ENCODE assay signal across 9 cellular contexts in genomic region chr19:1255186-1256161, GRCh38. TPM values are rescaled to one million over a fixed set of nuclear protein-coding genes. Genes with fewer than 3 reads are reported as not detected.
DNase-seq lines count a peak whose midpoint lies in the region; ATAC-seq and TF ChIP-seq lines count a peak whose summit lies in the region.
"Had no signal": no experiment of that assay in that cellular context is flagged by ENCODE, and none has a peak within 500 bp of the region (broad histone marks: within the 10 kb centered on the region; RNA-seq: fewer than 3 reads in every experiment).

No MANE protein-coding gene starts in this region.

- H2AFZ ChIP-seq in GM23248 = no peak overlapping the region

- peak; percentile 31 for DNase-seq in GM23248
- peak in 4 of 7 donors; percentile 39 to 66 (median 52) for DNase-seq in adrenal gland
- DNase-seq in lower lobe of right lung = no peak
- DNase-seq in stimulated activated naive B cell treated with anti-CD40 and anti-IgM and Interleukin-4, amounts not matched to agents 10 μg/mL and 1 μg/mL and 100 μg/mL, for 72 hours = no peak
- DNase-seq in NCI-H774 (lab: John Stamatoyannopoulos, UW) = no peak
- DNase-seq in NCI-H510A (lab: John Stamatoyannopoulos, UW) = no peak
- DNase-seq in GF-D8 (lab: John Stamatoyannopoulos, UW) = no peak
- DNase-seq in AML-193 (lab: John Stamatoyannopoulos, UW) = no peak
- DNase-seq: T-helper 1 cell had no signal

- H3K4me2 ChIP-seq in GM23248 (ENCODE audit: unreplicated experiment) = no peak overlapping the region

- H3K27ac ChIP-seq in GM23248 (peak overlapping the region; percentile 98), adrenal gland (peak overlapping the region in 4 of 5 donors; percentile 97 to 100 (median 98)), lower lobe of right lung (peak overlapping the region; percentile 98)

- WGBS in GM23248 (ENCODE audit: low coverage in 1 of 2, low lambda C conversion rate in 2 of 2, missing lambda C conversion rate in 2 of 2), 2 experiments = 86 to 88% methylated on average over 19 to 50 of the region's 52 CpGs
- WGBS in adrenal gland, 4 donors = 80 to 91% (median 83%) methylated on average over 26 to 52 of the region's 52 CpGs

- intact Hi-C loops in adrenal gland (cut with DNase I) (no loop called here), lower lobe of right lung (cut with DNase I) (no loop called here)

- H3K27me3 Mint-ChIP-seq in stimulated activated naive B cell treated with anti-CD40 and anti-IgM and Interleukin-4, amounts not matched to agents 10 μg/mL and 1 μg/mL and 100 μg/mL, for 72 hours = no peaks in the 10 kb centered on the region

- peak overlapping the region; percentile 99 for H3K9ac ChIP-seq in GM23248

- H4K20me1 ChIP-seq in GM23248 (ENCODE audit: insufficient read depth) = no peaks in the 10 kb centered on the region

- peak overlapping the region in 1 of 2 donors; percentile 54 for H3K4me3 Mint-ChIP-seq in stimulated activated naive B cell treated with anti-CD40 and anti-IgM and Interleukin-4, amounts not matched to agents 10 μg/mL and 1 μg/mL and 100 μg/mL, for 72 hours

- H3K27me3 ChIP-seq in GM23248 (replicated peaks; ENCODE audit: insufficient read depth) (no peaks in the 10 kb centered on the region), adrenal gland (no peaks in the 10 kb centered on the region), lower lobe of right lung (ENCODE audit: low read depth) (no peaks in the 10 kb centered on the region)

- H3K79me2 ChIP-seq in GM23248 (ENCODE audit: insufficient read depth) = peaks cover 69% of the 10 kb centered on the region

- in situ Hi-C loops in GM23248 (cut with MboI) = no loop called here

- H3K27ac Mint-ChIP-seq in stimulated activated naive B cell treated with anti-CD40 and anti-IgM and Interleukin-4, amounts not matched to agents 10 μg/mL and 1 μg/mL and 100 μg/mL, for 72 hours = peak overlapping the region; percentile 20

- peaks cover 35 to 66% of the 10 kb centered on the region in 2 donors for H3K4me1 Mint-ChIP-seq in stimulated activated naive B cell treated with anti-CD40 and anti-IgM and Interleukin-4, amounts not matched to agents 10 μg/mL and 1 μg/mL and 100 μg/mL, for 72 hours

- peaks cover 45% of the 10 kb centered on the region for H3F3A ChIP-seq in GM23248 (ENCODE audit: insufficient read depth)

- ATAC-seq in lower lobe of right lung = no peak
- no peak for ATAC-seq in stimulated activated naive B cell treated with anti-CD40 and anti-IgM and Interleukin-4, amounts not matched to agents 10 μg/mL and 1 μg/mL and 100 μg/mL, for 72 hours (replicated peaks)

- H3K4me1 ChIP-seq in GM23248 (ENCODE audit: insufficient read depth) (peaks cover 38% of the 10 kb centered on the region), adrenal gland (replicated peaks in 1 of 2) (peaks cover 59 to 63% of the 10 kb centered on the region in 2 donors), lower lobe of right lung (peaks cover 79% of the 10 kb centered on the region)

- H3K9me3 ChIP-seq in GM23248 (ENCODE audit: low read depth) = no peaks in the 10 kb centered on the region
- H3K9me3 ChIP-seq in adrenal gland (replicated peaks in 1 of 3) = no peaks in the 10 kb centered on the region
- no peaks in the 10 kb centered on the region for H3K9me3 ChIP-seq in lower lobe of right lung

- no peak for TF ChIP-seq CTCF in adrenal gland (IDR thresholded peaks at IDR 0.05)
- TF ChIP-seq CTCF in lower lobe of right lung (IDR thresholded peaks at IDR 0.05) = no peak

- H3K36me3 ChIP-seq in GM23248 (ENCODE audit: low read depth) (peaks cover 40% of the 10 kb centered on the region), adrenal gland (replicated peaks in 1 of 2) (peaks cover 0 to 60% of the 10 kb centered on the region in 2 donors), lower lobe of right lung (peaks cover 56% of the 10 kb centered on the region)

- no peak for TF ChIP-seq POLR2A in adrenal gland (IDR thresholded peaks at IDR 0.05)

- H3K36me3 Mint-ChIP-seq in stimulated activated naive B cell treated with anti-CD40 and anti-IgM and Interleukin-4, amounts not matched to agents 10 μg/mL and 1 μg/mL and 100 μg/mL, for 72 hours = peaks cover 36 to 42% of the 10 kb centered on the region in 2 donors

- H3K4me3 ChIP-seq in GM23248 (no peak overlapping the region), adrenal gland (no peak overlapping the region), lower lobe of right lung (no peak overlapping the region)

- H3K9me2 ChIP-seq in GM23248 (ENCODE audit: insufficient read depth) = no peaks in the 10 kb centered on the region

- H3K9me3 Mint-ChIP-seq in stimulated activated naive B cell treated with anti-CD40 and anti-IgM and Interleukin-4, amounts not matched to agents 10 μg/mL and 1 μg/mL and 100 μg/mL, for 72 hours = no peaks in the 10 kb centered on the region

RNA-seq across cellular contexts. Expression of gene MIDN, which starts 7.1 kb away (rescaled TPM):
- total RNA-seq in GM23248 (2014; rRNA removed; shearing (Covaris generic)) = 9.4 and 18.5 TPM in 2 replicates
- polyA plus RNA-seq in GM23248 (2016; fragmentation: Nextera tagmentation; extraction: Ambion mirVana) (3.1 and 4.0 TPM in 2 replicates), adrenal gland (10 to 100 TPM; 15.5 to 73.0 (median 46.8) TPM)
- total RNA-seq in adrenal gland (100 to 1,000 TPM in 5 of 8 donors, 10 to 100 TPM in 3; 20.0 to 189 (median 113) TPM), lower lobe of right lung (76.3 TPM)

RNA-seq across cellular contexts. Expression of gene CIRBP, which starts 13.7 kb away (rescaled TPM):
- 239 and 392 TPM in 2 replicates for total RNA-seq in GM23248 (2014; rRNA removed; shearing (Covaris generic))
- polyA plus RNA-seq in GM23248 (2016; fragmentation: Nextera tagmentation; extraction: Ambion mirVana) (163 and 185 TPM in 2 replicates), adrenal gland (100 to 1,000 TPM; 360 to 990 (median 737) TPM)
- total RNA-seq in adrenal gland (1,000 to 10,000 TPM in 1 of 8 donors, 100 to 1,000 TPM in 7; 317 to 1,164 (median 685) TPM), lower lobe of right lung (352 TPM)

RNA-seq across cellular contexts. Expression of gene ATP5F1D, which starts 13.9 kb away (rescaled TPM):
- total RNA-seq in GM23248 (2014; rRNA removed; shearing (Covaris generic)) = 27.4 and 38.9 TPM in 2 replicates
- polyA plus RNA-seq in GM23248 (2016; fragmentation: Nextera tagmentation; extraction: Ambion mirVana) = 287 and 290 TPM in 2 replicates
- 100 to 1,000 TPM in 7 of 8 donors, 10 to 100 TPM in 1; 80.2 to 435 (median 229) TPM for total RNA-seq in adrenal gland
- 1,000 to 10,000 TPM in 1 of 3 donors, 100 to 1,000 TPM in 1, 10 to 100 TPM in 1; 15.6 to 1,534 (median 925) TPM for polyA plus RNA-seq in adrenal gland
- 116 TPM for total RNA-seq in lower lobe of right lung

RNA-seq across cellular contexts. Expression of gene CBARP, which starts 17.7 kb away (rescaled TPM):
- total RNA-seq in GM23248 (2014; rRNA removed; shearing (Covaris generic)) = 2.7 and 4.5 TPM in 2 replicates
- polyA plus RNA-seq in GM23248 (2016; fragmentation: Nextera tagmentation; extraction: Ambion mirVana) (0.29 and 0.41 TPM in 2 replicates), adrenal gland (1 to 10 TPM in 2 of 3 donors, under 1 TPM in 1; 0.09 to 9.3 (median 2.2) TPM)
- total RNA-seq in adrenal gland (1 to 10 TPM in 6 of 8 donors, not detected in 2; 1.0 to 5.0 (median 1.8) TPM), lower lobe of right lung (0.41 TPM)

RNA-seq across cellular contexts. Expression of gene FAM174C, which starts 19.9 kb away (rescaled TPM):
- total RNA-seq in GM23248 (2014; rRNA removed; shearing (Covaris generic)) = 61.5 and 84.5 TPM in 2 replicates
- polyA plus RNA-seq in GM23248 (2016; fragmentation: Nextera tagmentation; extraction: Ambion mirVana) (67.8 and 81.6 TPM in 2 replicates), adrenal gland (100 to 1,000 TPM in 2 of 3 donors, 1 to 10 TPM in 1; 3.8 to 139 (median 123) TPM)
- total RNA-seq in adrenal gland (100 to 1,000 TPM in 3 of 8 donors, 10 to 100 TPM in 5; 67.4 to 279 (median 86.5) TPM), lower lobe of right lung (43.5 TPM)

Comparison
In these comparisons a context has a peak if more than half of its experiments do, and no peak if none do; other contexts are left out.
1. DNase-seq: peak in GM23248 (single experiment) and adrenal gland (4 of 7); none in lower lobe of right lung (single experiment), stimulated activated naive B cell treated with anti-CD40 and anti-IgM and Interleukin-4, amounts not matched to agents 10 μg/mL and 1 μg/mL and 100 μg/mL, for 72 hours (single experiment), NCI-H774 (single experiment), NCI-H510A (single experiment), GF-D8 (single experiment) and AML-193 (0 of 2).
2. Peak in every context shown above with its lines, with median percentiles within 50 percentile points of each other: H3K27ac ChIP-seq.